29 cellular contexts compared by ENCODE assay signal in the genomic region with DNA sequence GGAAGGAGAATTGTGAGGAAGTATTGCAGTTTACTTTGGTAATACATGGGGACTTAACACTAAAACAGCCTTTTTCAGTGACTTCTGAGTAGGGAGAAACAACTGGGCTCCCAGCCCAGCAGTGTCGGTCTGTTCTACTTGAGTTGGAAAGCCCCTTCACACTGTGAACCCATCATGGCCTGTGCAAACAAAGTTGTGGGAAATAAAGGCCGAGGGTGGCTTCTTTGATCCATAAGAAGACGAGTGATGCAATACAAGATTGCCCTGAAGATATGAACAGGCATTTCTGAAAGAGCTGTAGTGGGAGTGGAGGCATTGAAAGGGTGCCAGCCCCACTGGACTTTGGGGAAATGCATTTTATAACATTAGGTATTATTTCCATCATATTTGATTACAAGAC. TPM values are rescaled to one million over a fixed set of nuclear protein-coding genes. Genes with fewer than 3 reads are reported as not detected.
"Had no signal": no experiment of that assay in that cellular context is flagged by ENCODE, and none has a peak within 500 bp of the region (broad histone marks: within the 10 kb centered on the region; RNA-seq: fewer than 3 reads in every experiment).

No MANE protein-coding gene starts in this region.

- H3K36me3 ChIP-seq: gastrocnemius medialis, prostate gland, right atrium auricular region, thoracic aorta, tibial nerve, upper lobe of left lung, uterus had no signal

- H3K9me3 ChIP-seq: gastrocnemius medialis, prostate gland, right atrium auricular region, thoracic aorta, tibial nerve, upper lobe of left lung, uterus had no signal

- ATAC-seq: esophagus mucosa; gastrocnemius medialis; naive thymus-derived CD8-positive, alpha-beta T cell; sciatic nerve; stimulated activated naive B cell treated with anti-CD40 and anti-IgM and Interleukin-4, amounts not matched to agents 10 μg/mL and 1 μg/mL and 100 μg/mL, for 72 hours had no signal

- DNase-seq: cerebellar nuclear complex; cortex of kidney; effector CD4-positive, alpha-beta T cell; foreskin fibroblast; gastrocnemius medialis; head of caudate nucleus; mesendoderm; midbrain; naive thymus-derived CD8-positive, alpha-beta T cell; nephron progenitor cell; stimulated activated naive B cell treated with anti-CD40 and anti-IgM and Interleukin-4, amounts not matched to agents 10 μg/mL and 1 μg/mL and 100 μg/mL, for 72 hours; uterus had no signal

- H3K4me1 ChIP-seq: gastrocnemius medialis, prostate gland, right atrium auricular region, tibial nerve, uterus had no signal

- H3K27me3 ChIP-seq: gastrocnemius medialis, right atrium auricular region, tibial nerve, upper lobe of left lung, uterus had no signal

- H3K27ac ChIP-seq: epithelial cell of prostate, gastrocnemius medialis, prostate gland, right atrium auricular region, thoracic aorta, tibial nerve, upper lobe of left lung, uterus had no signal

- H3K4me3 ChIP-seq: gastrocnemius medialis, prostate gland, right atrium auricular region, thoracic aorta, tibial nerve, upper lobe of left lung, uterus had no signal

RNA-seq across cellular contexts. Expression of a gene that starts 28.3 kb away (rescaled TPM):
- total RNA-seq: dermis microvascular lymphatic vessel endothelial cell; endodermal cell; esophagus mucosa; gastrocnemius medialis; glomerular endothelial cell; liver; lung microvascular endothelial cell; mucosa of gallbladder; naive thymus-derived CD8-positive, alpha-beta T cell; osteocyte; right atrium auricular region; sciatic nerve; skeletal muscle tissue; thoracic aorta; tibial nerve; upper lobe of left lung; uterus had no signal
- polyA plus RNA-seq: keratinocyte; liver; naive thymus-derived CD8-positive, alpha-beta T cell had no signal
